In genomic region chr5:2739360-2740050, GRCh38 we compare ENCODE assay signal across 10 cellular contexts. TPM values are rescaled to one million over a fixed set of nuclear protein-coding genes. Genes with fewer than 3 reads are reported as not detected.
A peak's percentile ranks its signal among the peaks of the same experiment; 100 is the strongest.
DNase-seq lines count a peak whose midpoint lies in the region; ATAC-seq and TF ChIP-seq lines count a peak whose summit lies in the region.
"Had no signal": no experiment of that assay in that cellular context is flagged by ENCODE, and none has a peak within 500 bp of the region (broad histone marks: within the 10 kb centered on the region; RNA-seq: fewer than 3 reads in every experiment).

No MANE protein-coding gene starts in this region.

- no peaks in the 10 kb centered on the region for H3K9me3 ChIP-seq in iPS-18c (ENCODE audit: control insufficient read depth, insufficient read depth, low read length)

- peak overlapping the region; percentile 38; the same call in 1 of the 2 replicates for H2AFZ ChIP-seq in GM23338

- H3K27ac Mint-ChIP-seq in GM23338 (no peak overlapping the region), MCF 10A (ENCODE audit: low read depth, unreplicated experiment) (no peak overlapping the region)

- H3K4me3 Mint-ChIP-seq in GM23338 (peak overlapping the region; percentile 49; the same call in 2 of the 3 replicates), MCF 10A (ENCODE audit: unreplicated experiment) (peak overlapping the region; percentile 45)

- H3K27ac ChIP-seq in GM23338 (ENCODE audit: low read depth) (no peak overlapping the region), skin epidermis (peak overlapping the region in 20 of 21 experiments; percentile 48 to 86 (median 76))

- peaks cover 5% of the 10 kb centered on the region; the same call in 1 of the 2 replicates for H3F3A ChIP-seq in GM23338 (replicated peaks; ENCODE audit: low read depth)

- peaks cover 3% of the 10 kb centered on the region; the same call in 1 of the 3 replicates for H3K9me3 Mint-ChIP-seq in GM23338
- H3K9me3 Mint-ChIP-seq in MCF 10A (ENCODE audit: unreplicated experiment), result no peaks in the 10 kb centered on the region

- peaks cover 43% of the 10 kb centered on the region for H3K4me1 ChIP-seq in GM23338 (ENCODE audit: insufficient read depth)

- H3K9me2 ChIP-seq in GM23338 (ENCODE audit: insufficient read depth), result no peaks in the 10 kb centered on the region

- H3K4me3 ChIP-seq in GM23338 (peak overlapping the region; percentile 53), iPS-18c (ENCODE audit: insufficient read depth, low read depth, low read length) (peak overlapping the region; percentile 56), skin epidermis (peak overlapping the region; percentile 31 to 56 (median 48))

- peaks cover 19% of the 10 kb centered on the region for H4K20me1 ChIP-seq in GM23338 (replicated peaks; ENCODE audit: insufficient read depth)

- intact Hi-C loops in MCF 10A (cut with micrococcal nuclease), result loop anchor here (10.0 kb wide), 1 partner anchor 665 kb away; no protein-coding TSS in a partner anchor

- DNase-seq in GM23338 (ENCODE audit: low spot score) (peak; percentile 52), MCF 10A (ENCODE audit: unreplicated experiment) (peak; percentile 27), NCI-H524 (lab: John Stamatoyannopoulos, UW) (no peak), NCI-H345 (lab: John Stamatoyannopoulos, UW) (no peak)
- DNase-seq: cerebellar nuclear complex, NCI-H1436 had no signal

- H3K27me3 ChIP-seq in GM23338 (ENCODE audit: insufficient read depth), result peaks cover 96% of the 10 kb centered on the region

- POLR2A ChIA-PET in MCF 10A (lab: Yijun Ruan, JAX), result no interaction called here

- peaks cover 9% of the 10 kb centered on the region; the same call in 1 of the 2 replicates for H3K79me2 ChIP-seq in GM23338 (replicated peaks; ENCODE audit: insufficient read depth)

- peak overlapping the region; percentile 78 for H3K4me2 ChIP-seq in GM23338

- TF ChIP-seq CTCF in GM23338 (conservative IDR thresholded peaks at IDR 0.05; ENCODE audit: low read depth in 2 of 2) (no peak), MCF 10A (IDR thresholded peaks at IDR 0.05; ENCODE audit: unreplicated experiment) (no peak)

- CTCF ChIA-PET in MCF 10A (lab: Yijun Ruan, JAX), result no interaction called here

- 0 out of 2 replicates have a peak, but pooled peaks cover 3% of the 10 kb centered on the region for H3K36me3 ChIP-seq in GM23338 (ENCODE audit: insufficient read depth)

- peak; percentile 18 for ATAC-seq in GM23338
- ATAC-seq in HG03139 (IDR thresholded peaks at IDR 0.05; ENCODE audit: unreplicated experiment), result no peak
- no peak for ATAC-seq in HG03432 (IDR thresholded peaks at IDR 0.05; ENCODE audit: unreplicated experiment)

- H3K27me3 Mint-ChIP-seq in GM23338 (ENCODE audit: insufficient read depth, low read depth, poor library complexity), result peaks cover 71% of the 10 kb centered on the region
- no peaks in the 10 kb centered on the region for H3K27me3 Mint-ChIP-seq in MCF 10A (ENCODE audit: insufficient read depth, unreplicated experiment)

- H3K36me3 Mint-ChIP-seq in GM23338 (ENCODE audit: low read depth) (peaks cover 12% of the 10 kb centered on the region; the same call in 2 of the 3 replicates), MCF 10A (ENCODE audit: insufficient read depth, unreplicated experiment) (peaks cover 57% of the 10 kb centered on the region)

- H3K4me1 Mint-ChIP-seq in GM23338 (peaks cover 36% of the 10 kb centered on the region), MCF 10A (ENCODE audit: insufficient read depth, unreplicated experiment) (peaks cover 19% of the 10 kb centered on the region)

- BruUV-seq in MCF 10A (replicated peaks; lab: Mats Ljungman, UMichigan), result no TSS peak

TF ChIP-seq in GM23338, 12 proteins besides CTCF, POLR2A, EP300 and RAD21:
- TF ChIP-seq EZH2phosphoT487 (IDR thresholded peaks at IDR 0.05; ENCODE audit: unreplicated experiment) (peak; percentile 64), EZH2 (IDR thresholded peaks at IDR 0.05; ENCODE audit: low read depth, unreplicated experiment) (peak; percentile 76), STAT1 (IDR thresholded peaks at IDR 0.05; ENCODE audit: unreplicated experiment) (no peak)

RNA-seq across cellular contexts. Expression of gene IRX2, which starts 12.0 kb away (rescaled TPM):
- total RNA-seq in GM23338 (2014; rRNA removed; shearing (Covaris generic)), result 15.8 and 25.3 TPM in 2 replicates
- 13.6 and 14.5 TPM in 2 replicates for polyA plus RNA-seq in GM23338 (2016; fragmentation: Nextera tagmentation; extraction: Ambion mirVana)
- 35.4 and 43.4 TPM in 2 replicates for total RNA-seq in MCF 10A (2022)

Comparison
In these comparisons a context has a peak if more than half of its experiments do, and no peak if none do; other contexts are left out.
1. DNase-seq: peak in GM23338 (single experiment) and MCF 10A (single experiment); none in NCI-H524 (0 of 2) and NCI-H345 (single experiment).
2. Peak in every context shown above with its lines, with median percentiles within 50 percentile points of each other: H3K4me3 ChIP-seq.